8 cellular contexts compared by ENCODE assay signal in genomic region chr13:50893211-50893852, GRCh38. TPM values are rescaled to one million over a fixed set of nuclear protein-coding genes. Genes with fewer than 3 reads are reported as not detected.
DNase-seq lines count a peak whose midpoint lies in the region; ATAC-seq and TF ChIP-seq lines count a peak whose summit lies in the region.

No MANE protein-coding gene starts in this region.

- H3K9me3 ChIP-seq in BLaER1 treated with 17β-estradiol and CSF1 and Interleukin-3, amounts not matched to agents 10 nM and 100 nM (replicated peaks in 1 of 11) = peaks cover 0 to 31% (median 11%) of the 10 kb centered on the region in 11 experiments; a peak in 12 of 22 replicates
- no peaks in the 10 kb centered on the region for H3K9me3 ChIP-seq in left lung
- no peaks in the 10 kb centered on the region for H3K9me3 ChIP-seq in adrenal gland (replicated peaks in 1 of 3)

- H3K27me3 ChIP-seq in BLaER1 treated with 17β-estradiol and CSF1 and Interleukin-3, amounts not matched to agents 10 nM and 100 nM = no peaks in the 10 kb centered on the region
- H3K27me3 ChIP-seq in left lung = no peaks in the 10 kb centered on the region
- no peaks in the 10 kb centered on the region for H3K27me3 ChIP-seq in adrenal gland

- 52 to 65% (median 61%) methylated on average over 4 of the region's 4 CpGs for WGBS in adrenal gland, 4 donors

- intact Hi-C loops in left lung (cut with DNase I) (no loop called here), adrenal gland (cut with DNase I) (no loop called here), head of caudate nucleus (cut with DNase I) (no loop called here)

- TF ChIP-seq CTCF in left lung (IDR thresholded peaks at IDR 0.05) (no peak), adrenal gland (IDR thresholded peaks at IDR 0.05) (no peak)

- TF ChIP-seq POLR2A in GM19099 (IDR thresholded peaks at IDR 0.05; ENCODE audit: extremely low read depth, insufficient read length, low read depth) (peak; percentile 33), adrenal gland (IDR thresholded peaks at IDR 0.05) (no peak)

- peaks cover 57 to 94% (median 85%) of the 10 kb centered on the region in 10 experiments for H3K4me1 ChIP-seq in BLaER1 treated with 17β-estradiol and CSF1 and Interleukin-3, amounts not matched to agents 10 nM and 100 nM
- H3K4me1 ChIP-seq in left lung (peaks cover 0 to 25% of the 10 kb centered on the region in 2 donors), adrenal gland (replicated peaks in 1 of 2) (no peaks in the 10 kb centered on the region)

- peak overlapping the region; percentile 37 to 96 (median 93); a peak in 21 of 22 replicates for H3K27ac ChIP-seq in BLaER1 treated with 17β-estradiol and CSF1 and Interleukin-3, amounts not matched to agents 10 nM and 100 nM
- H3K27ac ChIP-seq in left lung (peak overlapping the region; percentile 20 to 66), adrenal gland (no peak overlapping the region)

- peak; percentile 72 for DNase-seq in SIG-M5 treated with dmso at 0.1 percent for 504 hours (lab: John Stamatoyannopoulos, UW; ENCODE audit: unreplicated experiment)
- no peak for DNase-seq in left lung
- DNase-seq in adrenal gland = no peak
- DNase-seq in anterior cingulate cortex (lab: John Stamatoyannopoulos, UW) = no peak
- DNase-seq in head of caudate nucleus = no peak

- no peaks in the 10 kb centered on the region for H4K20me1 ChIP-seq in BLaER1 treated with 17β-estradiol and CSF1 and Interleukin-3, amounts not matched to agents 10 nM and 100 nM

- H3K4me2 ChIP-seq in BLaER1 treated with 17β-estradiol and CSF1 and Interleukin-3, amounts not matched to agents 10 nM and 100 nM = peak overlapping the region; percentile 74 to 94 (median 86)

- peak; percentile 69 for ATAC-seq in HG03175 (IDR thresholded peaks at IDR 0.05; ENCODE audit: unreplicated experiment)
- ATAC-seq in left lung = peak; percentile 62

- H3K4me3 ChIP-seq in BLaER1 treated with 17β-estradiol and CSF1 and Interleukin-3, amounts not matched to agents 10 nM and 100 nM = peak overlapping the region; percentile 32 to 63 (median 46); a peak in 15 of 20 replicates
- H3K4me3 ChIP-seq in left lung (no peak overlapping the region), adrenal gland (no peak overlapping the region)

- H3K36me3 ChIP-seq in BLaER1 treated with 17β-estradiol and CSF1 and Interleukin-3, amounts not matched to agents 10 nM and 100 nM = no peaks in the 10 kb centered on the region
- H3K36me3 ChIP-seq in left lung = no peaks in the 10 kb centered on the region
- no peaks in the 10 kb centered on the region for H3K36me3 ChIP-seq in adrenal gland (replicated peaks in 1 of 2)

- H3K9ac ChIP-seq in BLaER1 treated with 17β-estradiol and CSF1 and Interleukin-3, amounts not matched to agents 10 nM and 100 nM = peak overlapping the region; percentile 67 to 87 (median 80); a peak in 21 of 22 replicates

RNA-seq across cellular contexts. Expression of gene RNASEH2B, which starts 16.3 kb away (rescaled TPM):
- total RNA-seq in left lung = 10 to 100 TPM; 39.6 to 49.8 TPM
- total RNA-seq in adrenal gland = 10 to 100 TPM; 23.5 to 37.5 (median 29.0) TPM
- polyA plus RNA-seq in adrenal gland = 10 to 100 TPM; 37.1 to 77.1 (median 50.9) TPM

RNA-seq across cellular contexts. Expression of gene DLEU7, which starts 49.8 kb away (rescaled TPM):
- 1 to 10 TPM in 1 of 2 donors, under 1 TPM in 1; 0.23 to 1.9 TPM for total RNA-seq in left lung
- total RNA-seq in adrenal gland = 1 to 10 TPM in 4 of 8 donors, under 1 TPM in 4; 0.36 to 2.2 (median 0.95) TPM
- under 1 TPM; 0.24 to 0.35 (median 0.27) TPM for polyA plus RNA-seq in adrenal gland

Comparison
In these comparisons a context has a peak if more than half of its experiments do, and no peak if none do; other contexts are left out.
1. H3K27ac ChIP-seq: peak in BLaER1 treated with 17β-estradiol and CSF1 and Interleukin-3, amounts not matched to agents 10 nM and 100 nM (11 of 11) and left lung (2 of 2); none in adrenal gland (0 of 5).
2. H3K4me3 ChIP-seq: peak in BLaER1 treated with 17β-estradiol and CSF1 and Interleukin-3, amounts not matched to agents 10 nM and 100 nM (10 of 10); none in left lung (0 of 2) and adrenal gland (0 of 4).